In genomic region chr4:61921890-61922289, GRCh38 we compare ENCODE assay signal across 15 cellular contexts.
A peak's percentile ranks its signal among the peaks of the same experiment; 100 is the strongest.
DNase-seq lines count a peak whose midpoint lies in the region; TF ChIP-seq lines count a peak whose summit lies in the region.
"Had no signal": no experiment of that assay in that cellular context is flagged by ENCODE, and none has a peak within 500 bp of the region (broad histone marks: within the 10 kb centered on the region; RNA-seq: fewer than 3 reads in every experiment).

No MANE protein-coding gene starts in this region.

- H3K4me1 Mint-ChIP-seq in nephron progenitor cell (peaks cover 17% of the 10 kb centered on the region), Calu3 (ENCODE audit: low read depth, unreplicated experiment) (no peaks in the 10 kb centered on the region)
- H3K4me1 Mint-ChIP-seq: B cell had no signal

- H3K4me1 ChIP-seq in HEK293 (ENCODE audit: control insufficient read depth, insufficient read depth, low read length) = peaks cover 2% of the 10 kb centered on the region

- TF ChIP-seq CTCF in HEK293 (tag by site-specific recombination; IDR thresholded peaks at IDR 0.05) (no peak), VCaP (conservative IDR thresholded peaks at IDR 0.05) (no peak), nephron progenitor cell (IDR thresholded peaks at IDR 0.05) (no peak), Calu3 (IDR thresholded peaks at IDR 0.05; ENCODE audit: unreplicated experiment) (no peak)

- peak overlapping the region; percentile 18 for H3K27ac Mint-ChIP-seq in nephron progenitor cell
- H3K27ac Mint-ChIP-seq in Calu3 (ENCODE audit: unreplicated experiment) = no peak overlapping the region
- H3K27ac Mint-ChIP-seq: B cell; CD4-positive, alpha-beta T cell; H9 had no signal

- H3K9me3 Mint-ChIP-seq in nephron progenitor cell (no peaks in the 10 kb centered on the region), Calu3 (ENCODE audit: low read depth, unreplicated experiment) (peaks cover 2% of the 10 kb centered on the region)

- BruUV-seq in Calu3 (replicated peaks; lab: Mats Ljungman, UMichigan) = no TSS peak

- H3K27me3 Mint-ChIP-seq in nephron progenitor cell (ENCODE audit: low read depth, poor library complexity) (no peaks in the 10 kb centered on the region), Calu3 (ENCODE audit: unreplicated experiment) (no peaks in the 10 kb centered on the region)
- H3K27me3 Mint-ChIP-seq: B cell; CD4-positive, alpha-beta T cell had no signal

- H3K36me3 Mint-ChIP-seq in nephron progenitor cell (ENCODE audit: low read depth) = no peaks in the 10 kb centered on the region
- no peaks in the 10 kb centered on the region for H3K36me3 Mint-ChIP-seq in Calu3 (ENCODE audit: insufficient read depth, unreplicated experiment)

- H3K9me3 ChIP-seq in HEK293 (ENCODE audit: control insufficient read depth, insufficient read depth, low read depth, low read length) = no peaks in the 10 kb centered on the region

- H3K4me3 Mint-ChIP-seq in nephron progenitor cell (no peak overlapping the region), Calu3 (ENCODE audit: low read depth, unreplicated experiment) (no peak overlapping the region)
- H3K4me3 Mint-ChIP-seq: B cell; CD4-positive, alpha-beta T cell; H9 had no signal

- no peak overlapping the region for H3K4me3 ChIP-seq in HEK293 (ENCODE audit: low read depth, low read length)

- POLR2A ChIA-PET in HEK293 (lab: Yijun Ruan, JAX) = no interaction called here

- DNase-seq in NCI-H146 (lab: John Stamatoyannopoulos, UW) (peak; percentile 23), nephron progenitor cell (no peak), hypothalamus (lab: John Stamatoyannopoulos, UW) (no peak), Calu3 (no peak)
- DNase-seq in activated naive CD4-positive, alpha-beta T cell treated with Interleukin-2 at 50 U/mL for 16 hours = no peak
- DNase-seq: C1 segment of cervical spinal cord; CD4-positive, alpha-beta T cell; DND-41; GDM1; GOT3; H9; IMR-90 had no signal

- H3K36me3 ChIP-seq in HEK293 (ENCODE audit: control insufficient read depth in 2 of 2, insufficient read depth in 1 of 2, low read length in 2 of 2) = no peaks in the 10 kb centered on the region

- intact Hi-C loops in Calu3 (cut with micrococcal nuclease; ENCODE audit: unreplicated experiment) = no loop called here

- CTCF ChIA-PET in HEK293 (lab: Yijun Ruan, JAX) (interaction anchor here (0.7 kb wide), 1 partner anchor 242 kb away, joined by 5 read pairs; no protein-coding TSS in a partner anchor), Calu3 (lab: Charles Lee) (no interaction called here)

- H3K27ac ChIP-seq in HEK293 (ENCODE audit: extremely low read depth, low read depth, low read length) (no peak overlapping the region), VCaP (peak overlapping the region; percentile 78)

TF ChIP-seq in HEK293, 187 proteins besides CTCF, POLR2A, EP300 and RAD21:
- no peak for TF ChIP-seq ZNF239 (tag by site-specific recombination; IDR thresholded peaks at IDR 0.05)
- TF ChIP-seq ZNF132 (tag by site-specific recombination; IDR thresholded peaks at IDR 0.05; ENCODE audit: borderline replicate concordance) = no peak
- no peak for TF ChIP-seq GFI1B (tag by site-specific recombination; IDR thresholded peaks at IDR 0.05)
- TF ChIP-seq ZNF174 (tag by site-specific recombination; IDR thresholded peaks at IDR 0.05) = no peak
- TF ChIP-seq PRDM6 (tag by site-specific recombination; IDR thresholded peaks at IDR 0.05) = peak; percentile 23; the same call in 1 of the 2 replicates
- no peak for TF ChIP-seq ZNF580 (tag by site-specific recombination; IDR thresholded peaks at IDR 0.05)
- no peak for TF ChIP-seq REST (tag by site-specific recombination; IDR thresholded peaks at IDR 0.05)
- peak; percentile 70 for TF ChIP-seq ZNF843 (tag by site-specific recombination; IDR thresholded peaks at IDR 0.05)
- TF ChIP-seq ZNF558 (tag by site-specific recombination; IDR thresholded peaks at IDR 0.05) = no peak
- no peak for TF ChIP-seq ZNF501 (tag by site-specific recombination; IDR thresholded peaks at IDR 0.05)
- no peak for TF ChIP-seq ZNF175 (tag by site-specific recombination; IDR thresholded peaks at IDR 0.05)
- no peak for TF ChIP-seq YY2 (tag by site-specific recombination; IDR thresholded peaks at IDR 0.05)
- peak; percentile 68 for TF ChIP-seq TCF7L2 (IDR thresholded peaks at IDR 0.05; ENCODE audit: borderline replicate concordance, low read depth, low read length)
- TF ChIP-seq ZNF837 (tag by site-specific recombination; IDR thresholded peaks at IDR 0.05) = no peak
- TF ChIP-seq ZNF777 (tag by site-specific recombination; IDR thresholded peaks at IDR 0.05; ENCODE audit: borderline replicate concordance) = no peak
- TF ChIP-seq ZNF530 (tag by site-specific recombination; IDR thresholded peaks at IDR 0.05; ENCODE audit: low read depth) = no peak
- no peak for TF ChIP-seq BCL6B (tag by site-specific recombination; IDR thresholded peaks at IDR 0.05)
- TF ChIP-seq FEZF1 (tag by site-specific recombination; IDR thresholded peaks at IDR 0.05) = peak; percentile 37; the same call in 1 of the 2 replicates
- TF ChIP-seq ZBTB49 (tag by site-specific recombination; IDR thresholded peaks at IDR 0.05; ENCODE audit: low read depth) = no peak
